In genomic region chr11:71962428-71963038, GRCh38 we compare ENCODE assay signal across 9 cellular contexts. TPM values are rescaled to one million over a fixed set of nuclear protein-coding genes. Genes with fewer than 3 reads are reported as not detected.
DNase-seq lines count a peak whose midpoint lies in the region; ATAC-seq and FAIRE-seq lines count a peak whose summit lies in the region.
"Had no signal": no experiment of that assay in that cellular context is flagged by ENCODE, and none has a peak within 500 bp of the region (broad histone marks: within the 10 kb centered on the region; RNA-seq: fewer than 3 reads in every experiment).

No MANE protein-coding gene starts in this region.

- H3K27ac Mint-ChIP-seq in activated CD8-positive, alpha-beta memory T cell treated with anti-CD3 and anti-CD28 coated beads, Interleukin-2, amount 10 ng/mL, durations not matched to agents 7 days and 5 days, result peak overlapping the region; percentile 56
- peak overlapping the region; percentile 69 for H3K27ac Mint-ChIP-seq in central memory CD8-positive, alpha-beta T cell (ENCODE audit: low read depth)
- H3K27ac Mint-ChIP-seq in stimulated activated naive CD8-positive, alpha-beta T cell treated with anti-CD3 and anti-CD28 coated beads, Interleukin-15, amount 100 ng/mL, for 72 hours, result peak overlapping the region in 1 of 2 donors; percentile 81

- peak; percentile 16 for FAIRE-seq in HTR-8/SVneo (lab: Jason Lieb, UNC)

- DNase-seq in activated CD8-positive, alpha-beta memory T cell treated with anti-CD3 and anti-CD28 coated beads, Interleukin-2, amount 10 ng/mL, durations not matched to agents 7 days and 5 days, result no peak
- DNase-seq in activated CD8-positive, alpha-beta memory T cell treated with anti-CD3 and anti-CD28 coated beads, Interleukin-2, amount 50 U/mL, for 4 hours, result no peak
- DNase-seq in HTR-8/SVneo (ENCODE audit: insufficient read length, low spot score) (no peak), C1 segment of cervical spinal cord (lab: John Stamatoyannopoulos, UW) (no peak), globus pallidus (ENCODE audit: low spot score) (no peak), DMS 273 treated with DMSO at 0.1 percent for 48 hours (lab: John Stamatoyannopoulos, UW) (no peak)
- no peak for DNase-seq in central memory CD8-positive, alpha-beta T cell (ENCODE audit: low spot score in 2 of 2)
- DNase-seq in stimulated activated naive CD8-positive, alpha-beta T cell treated with anti-CD3 and anti-CD28 coated beads, Interleukin-15, amount 100 ng/mL, for 72 hours, result no peak
- DNase-seq: adrenal gland had no signal

- peaks cover 21% of the 10 kb centered on the region for H3K36me3 Mint-ChIP-seq in activated CD8-positive, alpha-beta memory T cell treated with anti-CD3 and anti-CD28 coated beads, Interleukin-2, amount 10 ng/mL, durations not matched to agents 7 days and 5 days
- peaks cover 24% of the 10 kb centered on the region for H3K36me3 Mint-ChIP-seq in central memory CD8-positive, alpha-beta T cell (ENCODE audit: insufficient read depth)

- H3K4me1 Mint-ChIP-seq in activated CD8-positive, alpha-beta memory T cell treated with anti-CD3 and anti-CD28 coated beads, Interleukin-2, amount 10 ng/mL, durations not matched to agents 7 days and 5 days, result peaks cover 13% of the 10 kb centered on the region
- H3K4me1 Mint-ChIP-seq in central memory CD8-positive, alpha-beta T cell, result no peaks in the 10 kb centered on the region
- H3K4me1 Mint-ChIP-seq in stimulated activated naive CD8-positive, alpha-beta T cell treated with anti-CD3 and anti-CD28 coated beads, Interleukin-15, amount 100 ng/mL, for 72 hours, result peaks cover 18% of the 10 kb centered on the region

- CTCF ChIA-PET in activated CD8-positive, alpha-beta memory T cell treated with anti-CD3 and anti-CD28 coated beads, Interleukin-2, amount 10 ng/mL, durations not matched to agents 7 days and 5 days (lab: Charles Lee), result no interaction called here

- H3K27me3 Mint-ChIP-seq in activated CD8-positive, alpha-beta memory T cell treated with anti-CD3 and anti-CD28 coated beads, Interleukin-2, amount 10 ng/mL, durations not matched to agents 7 days and 5 days, result no peaks in the 10 kb centered on the region
- no peaks in the 10 kb centered on the region for H3K27me3 Mint-ChIP-seq in central memory CD8-positive, alpha-beta T cell
- H3K27me3 Mint-ChIP-seq in stimulated activated naive CD8-positive, alpha-beta T cell treated with anti-CD3 and anti-CD28 coated beads, Interleukin-15, amount 100 ng/mL, for 72 hours, result no peaks in the 10 kb centered on the region

- no peaks in the 10 kb centered on the region for H3K9me3 Mint-ChIP-seq in activated CD8-positive, alpha-beta memory T cell treated with anti-CD3 and anti-CD28 coated beads, Interleukin-2, amount 10 ng/mL, durations not matched to agents 7 days and 5 days (ENCODE audit: low read depth)
- no peaks in the 10 kb centered on the region for H3K9me3 Mint-ChIP-seq in central memory CD8-positive, alpha-beta T cell
- H3K9me3 Mint-ChIP-seq in stimulated activated naive CD8-positive, alpha-beta T cell treated with anti-CD3 and anti-CD28 coated beads, Interleukin-15, amount 100 ng/mL, for 72 hours, result peaks cover 0 to 7% of the 10 kb centered on the region in 2 donors

- H3K4me3 Mint-ChIP-seq in activated CD8-positive, alpha-beta memory T cell treated with anti-CD3 and anti-CD28 coated beads, Interleukin-2, amount 10 ng/mL, durations not matched to agents 7 days and 5 days, result no peak overlapping the region
- no peak overlapping the region for H3K4me3 Mint-ChIP-seq in central memory CD8-positive, alpha-beta T cell
- H3K4me3 Mint-ChIP-seq in stimulated activated naive CD8-positive, alpha-beta T cell treated with anti-CD3 and anti-CD28 coated beads, Interleukin-15, amount 100 ng/mL, for 72 hours, result peak overlapping the region in 1 of 2 donors; percentile 54

- peak; percentile 81 for ATAC-seq in activated CD8-positive, alpha-beta memory T cell treated with anti-CD3 and anti-CD28 coated beads, Interleukin-2, amount 10 ng/mL, durations not matched to agents 7 days and 5 days
- ATAC-seq in central memory CD8-positive, alpha-beta T cell (replicated peaks; ENCODE audit: extremely low read depth, poor library complexity, severe bottlenecking), result peak; percentile 32
- peak; percentile 81 for ATAC-seq in stimulated activated naive CD8-positive, alpha-beta T cell treated with anti-CD3 and anti-CD28 coated beads, Interleukin-15, amount 100 ng/mL, for 72 hours

RNA-seq across cellular contexts. Expression of gene RNF121, which starts 33.7 kb away (rescaled TPM):
- total RNA-seq in activated CD8-positive, alpha-beta memory T cell treated with anti-CD3 and anti-CD28 coated beads, Interleukin-2, amount 10 ng/mL, durations not matched to agents 7 days and 5 days, result 10 to 100 TPM; 30.7 to 38.7 TPM

RNA-seq across cellular contexts. Expression of gene XNDC1N, which starts 34.1 kb away (rescaled TPM):
- total RNA-seq in activated CD8-positive, alpha-beta memory T cell treated with anti-CD3 and anti-CD28 coated beads, Interleukin-2, amount 10 ng/mL, durations not matched to agents 7 days and 5 days, result 10 to 100 TPM; 14.8 to 23.1 TPM

RNA-seq across cellular contexts. Expression of gene IL18BP, which starts 36.2 kb away (rescaled TPM):
- 10 to 100 TPM in 1 of 2 experiments, 1 to 10 TPM in 1; 7.0 to 11.2 TPM for total RNA-seq in activated CD8-positive, alpha-beta memory T cell treated with anti-CD3 and anti-CD28 coated beads, Interleukin-2, amount 10 ng/mL, durations not matched to agents 7 days and 5 days
